ENCODE assay signal across 15 cellular contexts in the genomic region with DNA sequence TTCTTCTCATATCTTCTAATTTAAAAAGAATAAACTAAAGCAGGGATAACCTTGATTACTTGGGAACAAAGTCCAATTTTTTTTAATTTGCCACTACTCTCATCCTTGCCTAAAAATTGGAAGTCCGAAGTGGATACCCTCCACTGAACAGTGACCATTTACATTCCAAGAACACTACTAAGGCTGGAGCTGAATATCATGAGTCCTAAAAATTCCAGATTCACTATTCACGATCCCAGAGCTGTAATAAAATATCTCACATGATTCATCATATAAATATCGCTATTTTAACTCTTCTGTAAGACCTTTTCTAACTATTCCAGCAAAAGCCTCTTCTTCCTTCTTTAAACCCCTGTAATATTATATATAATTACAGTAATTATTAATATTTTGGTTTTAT. TPM values are rescaled to one million over a fixed set of nuclear protein-coding genes. Genes with fewer than 3 reads are reported as not detected.
DNase-seq lines count a peak whose midpoint lies in the region; ATAC-seq, FAIRE-seq and TF ChIP-seq lines count a peak whose summit lies in the region.
"Had no signal": no experiment of that assay in that cellular context is flagged by ENCODE, and none has a peak within 500 bp of the region (broad histone marks: within the 10 kb centered on the region; RNA-seq: fewer than 3 reads in every experiment).

No MANE protein-coding gene starts in this region.

- CTCF ChIA-PET in PC-3 (lab: Charles Lee): no interaction called here

- intact Hi-C loops in PC-3 (cut with micrococcal nuclease): no loop called here

- H3K36me3 ChIP-seq in PC-3 (ENCODE audit: low read depth, low read length) (no peaks in the 10 kb centered on the region), osteoblast (ENCODE audit: insufficient read depth, low read length) (no peaks in the 10 kb centered on the region)

- peak overlapping the region; percentile 32 for H3K4me2 ChIP-seq in PC-3 (ENCODE audit: low read length)
- H3K4me2 ChIP-seq in osteoblast (ENCODE audit: insufficient read depth, low read length): peak overlapping the region; percentile 34

- ATAC-seq in PC-3 (peak; percentile 94), GM18519 (IDR thresholded peaks at IDR 0.05; ENCODE audit: low FRiP score, unreplicated experiment) (no peak)
- ATAC-seq: activated naive CD8-positive, alpha-beta T cell treated with anti-CD3 and anti-CD28 coated beads, Interleukin-2, amount 50 U/mL, for 24 hours; left cardiac atrium had no signal

- POLR2A ChIA-PET in PC-3 (lab: Charles Lee; ENCODE audit: unreplicated experiment): no interaction called here

- no TSS peak for BruUV-seq in PC-3 (replicated peaks; lab: Mats Ljungman, UMichigan)

- in situ Hi-C loops in Caki2 (cut with HindIII; ENCODE audit: low pct_unique_long_range_greater_than_20kb, low sequenced_read_pairs): no loop called here

- H3K4me3 ChIP-seq in PC-3 (ENCODE audit: low read length) (no peak overlapping the region), epithelial cell of proximal tubule (ENCODE audit: low read depth, low read length) (no peak overlapping the region), osteoblast (ENCODE audit: insufficient read depth, low read length) (peak overlapping the region; percentile 3)

- no peaks in the 10 kb centered on the region for H3K9me3 ChIP-seq in PC-3 (ENCODE audit: low read length)
- H3K9me3 ChIP-seq in osteoblast (ENCODE audit: low read depth, low read length): no peaks in the 10 kb centered on the region

- H3K4me1 ChIP-seq in PC-3 (ENCODE audit: insufficient read depth, low read length): peaks cover 7% of the 10 kb centered on the region
- H3K4me1 ChIP-seq in osteoblast (ENCODE audit: insufficient read depth, low read length): peaks cover 21% of the 10 kb centered on the region

- H3K79me2 ChIP-seq in PC-3 (ENCODE audit: low read length) (no peaks in the 10 kb centered on the region), osteoblast (ENCODE audit: insufficient read depth, low read length) (no peaks in the 10 kb centered on the region)

- H3K27ac ChIP-seq in PC-3 (ENCODE audit: low read length) (no peak overlapping the region), osteoblast (ENCODE audit: low read depth, low read length) (peak overlapping the region; percentile 86)

- H3K9me2 ChIP-seq in PC-3 (replicated peaks; ENCODE audit: low read length): no peaks in the 10 kb centered on the region

- no peak for TF ChIP-seq CTCF in PC-3 (conservative IDR thresholded peaks at IDR 0.05; ENCODE audit: low read depth, low read length)
- no peak for TF ChIP-seq CTCF in epithelial cell of proximal tubule (conservative IDR thresholded peaks at IDR 0.05; ENCODE audit: low read depth, low read length)
- no peak for TF ChIP-seq CTCF in osteoblast (IDR thresholded peaks at IDR 0.05; ENCODE audit: extremely low read depth, low read depth, low read length)

- no peak overlapping the region for H3K9ac ChIP-seq in PC-3 (ENCODE audit: low read length)

- no peaks in the 10 kb centered on the region for H3F3A ChIP-seq in PC-3 (ENCODE audit: low read length, unreplicated experiment)

- no peaks in the 10 kb centered on the region for H4K20me1 ChIP-seq in PC-3 (ENCODE audit: low read length)
- H4K20me1 ChIP-seq in osteoblast (ENCODE audit: insufficient read depth, low read length): no peaks in the 10 kb centered on the region

- FAIRE-seq in GM19239 (lab: Jason Lieb, UNC): no peak
- FAIRE-seq: colon had no signal

- H3K27me3 ChIP-seq in PC-3 (ENCODE audit: low read length): no peaks in the 10 kb centered on the region
- no peaks in the 10 kb centered on the region for H3K27me3 ChIP-seq in osteoblast (ENCODE audit: insufficient read depth, low read length)

- DNase-seq in Caki2 (ENCODE audit: low read depth): peak; percentile 61
- DNase-seq in PC-3: peak; percentile 82
- DNase-seq in epithelial cell of proximal tubule (ENCODE audit: low read depth): peak; percentile 82
- DNase-seq in osteoblast (ENCODE audit: insufficient read length, low spot score, missing footprints): peak; percentile 88
- DNase-seq in SHP77 treated with DMSO at 0.1 percent for 48 hours (lab: John Stamatoyannopoulos, UW): no peak
- DNase-seq in GM19239 (ENCODE audit: insufficient read length, low spot score): no peak
- no peak for DNase-seq in activated CD4-positive, alpha-beta T cell treated with anti-CD3 and anti-CD28 coated beads for 4 hours
- DNase-seq: activated CD4-positive, alpha-beta T cell treated with anti-CD3 and anti-CD28 coated beads, Interleukin-2, amount 50 U/mL, for 48 hours; activated naive CD8-positive, alpha-beta T cell treated with anti-CD3 and anti-CD28 coated beads, Interleukin-2, amount 50 U/mL, for 24 hours; DMS53; left cardiac atrium; NCI-H187; posterior cingulate gyrus had no signal

- no peak overlapping the region for H2AFZ ChIP-seq in PC-3 (ENCODE audit: low read length)
- H2AFZ ChIP-seq in osteoblast (ENCODE audit: low read length): no peak overlapping the region

RNA-seq across cellular contexts. Expression of gene ATPSCKMT, which starts 57.4 kb away (rescaled TPM):
- 16.4 and 26.8 TPM in 2 replicates for total RNA-seq in Caki2 (2014; rRNA removed; shearing (Covaris generic); ENCODE audit: low replicate concordance)
- total RNA-seq in PC-3 (2014; rRNA removed) (26.7 and 49.0 TPM in 2 replicates), epithelial cell of proximal tubule (20.9 and 22.9 TPM in 2 replicates), osteoblast (18.3 and 23.2 TPM in 2 replicates)

RNA-seq across cellular contexts. Expression of gene CCT5, which starts 57.8 kb away (rescaled TPM):
- total RNA-seq in Caki2 (2014; rRNA removed; shearing (Covaris generic); ENCODE audit: low replicate concordance): 636 and 700 TPM in 2 replicates
- total RNA-seq in PC-3 (2014; rRNA removed) (1,309 and 1,334 TPM in 2 replicates), epithelial cell of proximal tubule (610 and 905 TPM in 2 replicates), osteoblast (237 and 238 TPM in 2 replicates)

Comparison
In these comparisons a context has a peak if more than half of its experiments do, and no peak if none do; other contexts are left out.
1. DNase-seq: peak in Caki2 (single experiment), PC-3 (single experiment), epithelial cell of proximal tubule (single experiment) and osteoblast (single experiment); none in SHP77 treated with DMSO at 0.1 percent for 48 hours (single experiment), GM19239 (single experiment) and activated CD4-positive, alpha-beta T cell treated with anti-CD3 and anti-CD28 coated beads for 4 hours (0 of 2).